ENCODE assay signal across 9 cellular contexts in the genomic region with DNA sequence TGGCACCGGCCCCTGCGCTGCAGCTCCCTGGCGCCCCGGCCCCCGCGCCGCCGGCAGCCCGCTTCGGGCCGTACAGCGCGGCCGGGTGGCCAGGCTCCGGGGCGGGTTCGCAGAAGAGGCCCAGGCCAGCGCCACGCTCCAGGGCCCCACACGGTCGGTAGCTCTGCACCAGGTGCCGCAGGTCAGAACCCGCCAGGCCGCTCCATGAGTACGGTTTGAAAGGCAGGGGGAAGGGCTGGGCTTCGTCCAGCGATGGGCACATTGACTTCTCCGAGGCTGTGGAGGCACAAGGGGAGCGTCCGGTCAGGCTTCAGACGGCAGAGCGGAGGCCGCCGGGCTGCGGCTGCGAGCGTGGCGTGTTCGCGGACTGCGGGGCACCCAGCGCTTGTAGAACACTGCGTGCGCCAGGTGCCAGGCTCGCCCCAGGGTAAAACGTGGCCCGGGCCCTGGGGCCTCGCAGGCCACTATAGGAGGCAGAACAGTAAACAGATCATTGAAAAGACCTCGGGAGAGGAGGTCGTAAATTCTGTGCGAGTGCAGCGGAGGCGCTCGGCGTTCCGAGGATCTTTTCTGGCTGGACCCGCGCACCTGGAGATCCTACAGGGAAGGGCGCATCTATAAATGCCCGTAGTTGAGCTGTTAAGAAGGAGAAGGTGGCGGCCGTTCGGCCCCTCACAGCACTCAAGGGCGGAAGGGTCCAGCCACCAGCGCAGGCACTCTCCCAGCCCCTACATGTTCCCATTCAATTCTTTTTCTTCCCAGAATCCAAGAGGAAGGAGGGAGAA. TPM values are rescaled to one million over a fixed set of nuclear protein-coding genes. Genes with fewer than 3 reads are reported as not detected.
DNase-seq lines count a peak whose midpoint lies in the region; ATAC-seq, FAIRE-seq and TF ChIP-seq lines count a peak whose summit lies in the region.
"Had no signal": no experiment of that assay in that cellular context is flagged by ENCODE, and none has a peak within 500 bp of the region (broad histone marks: within the 10 kb centered on the region; RNA-seq: fewer than 3 reads in every experiment).

No MANE protein-coding gene starts in this region.

- no peak overlapping the region for H3K56ac ChIP-seq in IMR-90 (ENCODE audit: extremely low read depth, insufficient read depth, low read length)

- POLR2A ChIA-PET in IMR-90 (lab: Charles Lee; ENCODE audit: unreplicated experiment), result no interaction called here

- H3K27ac Mint-ChIP-seq in Calu3 (ENCODE audit: unreplicated experiment), result no peak overlapping the region

- DNase-seq in Calu3, result peak; percentile 9
- no peak for DNase-seq in IMR-90
- DNase-seq in esophagus squamous epithelium (lab: John Stamatoyannopoulos, UW), result no peak
- DNase-seq in NCI-H82 (lab: John Stamatoyannopoulos, UW), result no peak
- DNase-seq in ovary, result no peak
- no peak for DNase-seq in GM12891 (ENCODE audit: insufficient read length, low spot score)

- no peaks in the 10 kb centered on the region for H3K36me3 ChIP-seq in IMR-90 (ENCODE audit: control insufficient read depth, insufficient read depth, low read length)
- no peaks in the 10 kb centered on the region for H3K36me3 ChIP-seq in esophagus squamous epithelium
- no peaks in the 10 kb centered on the region for H3K36me3 ChIP-seq in neuron (ENCODE audit: insufficient read depth, low read length)
- H3K36me3 ChIP-seq in ovary, result no peaks in the 10 kb centered on the region

- no peak overlapping the region for H2AK5ac ChIP-seq in IMR-90 (ENCODE audit: low read depth, low read length)

- peak overlapping the region; percentile 17; the same call in 1 of the 2 replicates for H3K4me2 ChIP-seq in IMR-90 (ENCODE audit: low read depth, low read length)

- H4K20me1 ChIP-seq in IMR-90 (ENCODE audit: insufficient read depth, low read length), result peaks cover 17% of the 10 kb centered on the region

- H2AFZ ChIP-seq in IMR-90 (replicated peaks; ENCODE audit: low read length, poor library complexity) (peak overlapping the region; percentile 17), neuron (ENCODE audit: low read depth, low read length) (peak overlapping the region; percentile 21)

- no peak overlapping the region for H3K18ac ChIP-seq in IMR-90 (ENCODE audit: low read depth, low read length)

- 8% methylated on average over 38 of the region's 65 CpGs; no CpG with 5 or more reads in 1 of the 2 experiments for WGBS in IMR-90 (ENCODE audit: extremely low coverage in 2 of 2, insufficient read length in 1 of 2), 2 experiments
- 33% methylated on average over 19 of the region's 65 CpGs; no CpG with 5 or more reads in 1 of the 2 donors for WGBS in esophagus squamous epithelium, 2 donors
- 5 to 8% (median 7%) methylated on average over 45 to 65 of the region's 65 CpGs for WGBS in ovary, 3 donors

- TF ChIP-seq POLR2A in IMR-90 (IDR thresholded peaks at IDR 0.05; ENCODE audit: low read depth, low read length), result no peak
- TF ChIP-seq POLR2A in esophagus squamous epithelium (IDR thresholded peaks at IDR 0.05), result no peak
- TF ChIP-seq POLR2A in ovary (IDR thresholded peaks at IDR 0.05), result no peak
- TF ChIP-seq POLR2A in GM12891 (IDR thresholded peaks at IDR 0.05; ENCODE audit: low read depth, low read length), result no peak

- BruUV-seq in Calu3 (replicated peaks; lab: Mats Ljungman, UMichigan) (no TSS peak), IMR-90 (replicated peaks; lab: Mats Ljungman, UMichigan) (no TSS peak)

- no peak overlapping the region for H3K23ac ChIP-seq in IMR-90 (ENCODE audit: low read depth, low read length)

- no peak for FAIRE-seq in GM12891 (lab: Jason Lieb, UNC)
- FAIRE-seq: G401.6 had no signal

- H3K4me3 ChIP-seq in IMR-90 (ENCODE audit: insufficient read depth, low read depth, low read length), result no peak overlapping the region
- H3K4me3 ChIP-seq in esophagus squamous epithelium, result peak overlapping the region in 3 of 4 donors; percentile 4 to 38 (median 30)
- no peak overlapping the region for H3K4me3 ChIP-seq in neuron (ENCODE audit: low read length)
- H3K4me3 ChIP-seq in ovary, result no peak overlapping the region

- no peak overlapping the region for H3K27ac ChIP-seq in IMR-90 (ENCODE audit: insufficient read depth, low read length)
- H3K27ac ChIP-seq in esophagus squamous epithelium, result no peak overlapping the region
- H3K27ac ChIP-seq in ovary, result no peak overlapping the region

- H3K14ac ChIP-seq in IMR-90 (replicated peaks; ENCODE audit: low read depth, low read length), result no peak overlapping the region

- no peak for TF ChIP-seq EP300 in ovary (IDR thresholded peaks at IDR 0.05)

- dilution Hi-C loops in IMR-90 (cut with HindIII; ENCODE audit: low sequenced_read_pairs, unreplicated experiment), result no loop called here

- H4K8ac ChIP-seq in IMR-90 (ENCODE audit: low read depth in 2 of 2, low read length in 2 of 2), result no peak overlapping the region

- no peak overlapping the region for H3K4ac ChIP-seq in IMR-90 (ENCODE audit: low read depth, low read length)

- ATAC-seq in IMR-90 (ENCODE audit: low read depth), result no peak; the same call in 1 of the 2 replicates
- ATAC-seq in GM19455 (IDR thresholded peaks at IDR 0.05; ENCODE audit: unreplicated experiment), result no peak

- H4K91ac ChIP-seq in IMR-90 (ENCODE audit: insufficient read depth, low read depth, low read length), result no peak overlapping the region

- H3K4me3 Mint-ChIP-seq in Calu3 (ENCODE audit: low read depth, unreplicated experiment), result peak overlapping the region; percentile 75

- H3K9ac ChIP-seq in IMR-90 (ENCODE audit: low read depth, low read length), result no peak overlapping the region

- TF ChIP-seq CTCF in Calu3 (IDR thresholded peaks at IDR 0.05; ENCODE audit: unreplicated experiment) (no peak), IMR-90 (conservative IDR thresholded peaks at IDR 0.05; ENCODE audit: low read depth, low read length) (no peak), esophagus squamous epithelium (IDR thresholded peaks at IDR 0.05) (no peak), ovary (IDR thresholded peaks at IDR 0.05) (no peak)

- no peak overlapping the region for H2BK20ac ChIP-seq in IMR-90 (ENCODE audit: low read depth, low read length)

- no peak overlapping the region for H2BK15ac ChIP-seq in IMR-90 (ENCODE audit: low read depth, low read length)

- no peak for TF ChIP-seq RAD21 in IMR-90 (IDR thresholded peaks at IDR 0.05; ENCODE audit: low read length)

- in situ Hi-C loops in IMR-90 (cut with MboI; ENCODE audit: low sequenced_read_pairs), result no loop called here

- H2AK9ac ChIP-seq in IMR-90 (replicated peaks; ENCODE audit: low read depth, low read length, poor library complexity), result peak overlapping the region; percentile 48

- intact Hi-C loops in Calu3 (cut with micrococcal nuclease; ENCODE audit: unreplicated experiment) (loop anchor here (10.0 kb wide), 1 partner anchor 104 kb away; no protein-coding TSS in a partner anchor), IMR-90 (cut with micrococcal nuclease) (loop anchor here (10.0 kb wide), 1 partner anchor 354 kb away; the partner anchor contains the start of gene RPL5), esophagus squamous epithelium (cut with DNase I) (no loop called here), ovary (cut with DNase I) (no loop called here)

- no peak overlapping the region for H2BK120ac ChIP-seq in IMR-90 (ENCODE audit: low read depth, low read length)

- CTCF ChIA-PET in Calu3 (lab: Charles Lee), result interaction anchor here (1.2 kb wide), 1 partner anchor 23 kb away, joined by 3 read pairs; no protein-coding TSS in a partner anchor
- CTCF ChIA-PET in IMR-90 (lab: Yijun Ruan, JAX), result interaction anchor here (0.6 kb wide), 1 partner anchor 75 kb away, joined by 3 read pairs; no protein-coding TSS in a partner anchor

- H2BK5ac ChIP-seq in IMR-90 (ENCODE audit: low read depth, low read length, poor library complexity, severe bottlenecking), result no peak overlapping the region

- H3K79me1 ChIP-seq in IMR-90 (ENCODE audit: low read depth in 1 of 2, low read length in 2 of 2), result no peaks in the 10 kb centered on the region

- H3K36me3 Mint-ChIP-seq in Calu3 (ENCODE audit: insufficient read depth, unreplicated experiment), result peaks cover 45% of the 10 kb centered on the region

- peaks cover 13% of the 10 kb centered on the region; the same call in 1 of the 2 replicates for H3K9me3 ChIP-seq in IMR-90 (ENCODE audit: control insufficient read depth, insufficient read depth, low read length)
- H3K9me3 ChIP-seq in esophagus squamous epithelium, result no peaks in the 10 kb centered on the region
- no peaks in the 10 kb centered on the region for H3K9me3 ChIP-seq in neuron (ENCODE audit: low read length)
- no peaks in the 10 kb centered on the region for H3K9me3 ChIP-seq in ovary

- H3K4me1 ChIP-seq in IMR-90 (ENCODE audit: control insufficient read depth, insufficient read depth, low read length), result peaks cover 8% of the 10 kb centered on the region
- H3K4me1 ChIP-seq in esophagus squamous epithelium, result peaks cover 43 to 61% (median 52%) of the 10 kb centered on the region in 3 donors
- H3K4me1 ChIP-seq in neuron (ENCODE audit: insufficient read depth, low read length), result peaks cover 46% of the 10 kb centered on the region
- H3K4me1 ChIP-seq in ovary (ENCODE audit: insufficient read depth), result peaks cover 19% of the 10 kb centered on the region

- no peak overlapping the region for H4K5ac ChIP-seq in IMR-90 (ENCODE audit: low read depth, low read length)

- peaks cover 1% of the 10 kb centered on the region; the same call in 1 of the 2 replicates for H3K9me1 ChIP-seq in IMR-90 (ENCODE audit: insufficient read depth, low read length)

- H3K4me1 Mint-ChIP-seq in Calu3 (ENCODE audit: low read depth, unreplicated experiment), result peaks cover 20% of the 10 kb centered on the region

- no peaks in the 10 kb centered on the region for H3K9me3 Mint-ChIP-seq in Calu3 (ENCODE audit: low read depth, unreplicated experiment)

- peaks cover 95% of the 10 kb centered on the region for H3K27me3 Mint-ChIP-seq in Calu3 (ENCODE audit: unreplicated experiment)

- H3K27me3 ChIP-seq in IMR-90 (ENCODE audit: control insufficient read depth, insufficient read depth, low read length) (peaks cover 94% of the 10 kb centered on the region), esophagus squamous epithelium (peaks cover 34 to 97% (median 48%) of the 10 kb centered on the region in 4 donors), neuron (ENCODE audit: insufficient read depth, low read length) (peaks cover 97% of the 10 kb centered on the region), ovary (no peaks in the 10 kb centered on the region)

TF ChIP-seq in IMR-90, 13 proteins besides CTCF, POLR2A, EP300 and RAD21 (continues in another document):
- no peak for TF ChIP-seq CHD1 (IDR thresholded peaks at IDR 0.05; ENCODE audit: low read depth, low read length)

TF ChIP-seq in GM12891, 5 proteins besides CTCF, POLR2A, EP300 and RAD21 (continues in another document):
- no peak for TF ChIP-seq PAX5 (IDR thresholded peaks at IDR 0.05; ENCODE audit: insufficient read depth, low read length, severe bottlenecking)
- no peak for TF ChIP-seq POLR2AphosphoS5 (IDR thresholded peaks at IDR 0.05; ENCODE audit: low read depth, low read length)

RNA-seq across cellular contexts. Expression of gene GFI1, which starts 5.7 kb away (rescaled TPM):
- total RNA-seq in Calu3 (2022) (0.31 and 0.47 TPM in 2 replicates), IMR-90 (2012; rRNA removed) (under 0.01 TPM in 2 replicates), esophagus squamous epithelium (1 to 10 TPM in 2 of 4 donors, under 1 TPM in 2; 0.09 to 2.7 (median 0.85) TPM), ovary (under 1 TPM in 6 of 7 donors, not detected in 1; 0.12 to 0.67 (median 0.33) TPM)
- polyA plus RNA-seq in IMR-90 (2012; rRNA removed) (0.16 and 0.21 TPM in 2 replicates), ovary (under 1 TPM; 0.16 to 0.92 TPM)
- 0.05 and 0.12 TPM in 2 replicates for polyA plus RNA-seq in IMR-90 (2012; cell fraction: cytosol; rRNA removed)
- polyA plus RNA-seq in IMR-90 (2012; cell fraction: nucleus; rRNA removed; ENCODE audit: low replicate concordance), result 0.85 and 1.0 TPM in 2 replicates
- polyA plus RNA-seq in GM12891 (2012; ENCODE audit: low read depth, missing spikeins), result 5.7 TPM

Comparison
In these comparisons a context has a peak if more than half of its experiments do, and no peak if none do; other contexts are left out.
1. H3K4me3 ChIP-seq: peak in esophagus squamous epithelium (3 of 4); none in IMR-90 (single experiment), neuron (single experiment) and ovary (single experiment).
2. intact Hi-C loops: an anchor here in Calu3 (10.0 kb wide) and IMR-90 (10.0 kb wide); none called in esophagus squamous epithelium and ovary.